ENCODE assay signal across 7 cellular contexts in genomic region chr12:56342290-56342689, GRCh38. TPM values are rescaled to one million over a fixed set of nuclear protein-coding genes. Genes with fewer than 3 reads are reported as not detected.
"Had no signal": no experiment of that assay in that cellular context is flagged by ENCODE, and none has a peak within 500 bp of the region (broad histone marks: within the 10 kb centered on the region; RNA-seq: fewer than 3 reads in every experiment).

No MANE protein-coding gene starts in this region.

RNA-seq across cellular contexts. Expression of gene IL23A, which starts 3.6 kb away (rescaled TPM):
- total RNA-seq: bronchial epithelial cell, Right ventricle myocardium superior had no signal

RNA-seq across cellular contexts. Expression of gene APOF, which starts 20.4 kb away (rescaled TPM):
- total RNA-seq: activated CD4-positive, alpha-beta memory T cell treated with anti-CD3 and anti-CD28 coated beads, Interleukin-2, amount 10 ng/mL, durations not matched to agents 7 days and 5 days; activated CD8-positive, alpha-beta memory T cell treated with anti-CD3 and anti-CD28 coated beads for 36 hours; activated naive CD4-positive, alpha-beta T cell treated with anti-CD3 and anti-CD28 coated beads for 36 hours; activated naive CD4-positive, alpha-beta T cell treated with anti-CD3 and anti-CD28 coated beads, Interleukin-2, amount 50 U/mL, for 72 hours; bronchial epithelial cell; Right ventricle myocardium superior; T-helper 1 cell treated with Interleukin-12 subunit alpha and Interleukin-12 subunit beta and Interleukin-4 antibody, amounts not matched to agents 30 ng/mL and 1 ng/mL, for 36 hours had no signal
